Comparison of ENCODE assay signal across 2 cellular contexts in the genomic region with DNA sequence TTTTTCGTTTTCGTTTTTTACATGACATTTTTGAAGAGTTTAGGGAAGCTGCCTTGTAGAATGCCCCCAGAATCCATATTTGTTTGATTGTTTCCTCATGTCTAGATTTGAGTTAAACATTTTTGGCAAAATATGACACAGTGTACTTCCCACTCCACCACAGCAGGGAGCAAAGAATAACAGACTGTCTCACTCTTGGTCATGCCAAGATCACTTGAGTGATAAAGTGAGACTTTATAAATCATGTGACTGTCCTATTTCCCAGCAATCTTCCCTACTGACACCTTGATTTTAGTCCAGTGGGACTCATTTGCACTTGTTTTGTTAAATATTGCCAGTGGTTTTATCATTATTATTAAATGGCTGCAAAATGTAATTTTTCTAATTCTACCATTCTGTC.
TF ChIP-seq lines count a peak whose summit lies in the region.

No MANE protein-coding gene starts in this region.

TF ChIP-seq in GM23338, 12 proteins besides CTCF, POLR2A, EP300 and RAD21 (continues in another document):
- no peak for TF ChIP-seq EZH2phosphoT487 (IDR thresholded peaks at IDR 0.05; ENCODE audit: unreplicated experiment)
- no peak for TF ChIP-seq ZNF331 (CRISPR knock-in tag; IDR thresholded peaks at IDR 0.05; ENCODE audit: low read depth)
- TF ChIP-seq STAT1 (IDR thresholded peaks at IDR 0.05; ENCODE audit: unreplicated experiment) = no peak
- no peak for TF ChIP-seq CREB1 (CRISPR knock-in tag; IDR thresholded peaks at IDR 0.05; ENCODE audit: low read depth)
- TF ChIP-seq, protein P1, sequence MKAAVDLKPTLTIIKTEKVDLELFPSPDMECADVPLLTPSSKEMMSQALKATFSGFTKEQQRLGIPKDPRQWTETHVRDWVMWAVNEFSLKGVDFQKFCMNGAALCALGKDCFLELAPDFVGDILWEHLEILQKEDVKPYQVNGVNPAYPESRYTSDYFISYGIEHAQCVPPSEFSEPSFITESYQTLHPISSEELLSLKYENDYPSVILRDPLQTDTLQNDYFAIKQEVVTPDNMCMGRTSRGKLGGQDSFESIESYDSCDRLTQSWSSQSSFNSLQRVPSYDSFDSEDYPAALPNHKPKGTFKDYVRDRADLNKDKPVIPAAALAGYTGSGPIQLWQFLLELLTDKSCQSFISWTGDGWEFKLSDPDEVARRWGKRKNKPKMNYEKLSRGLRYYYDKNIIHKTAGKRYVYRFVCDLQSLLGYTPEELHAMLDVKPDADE (IDR thresholded peaks at IDR 0.05) = no peak
- TF ChIP-seq EZH2 (IDR thresholded peaks at IDR 0.05; ENCODE audit: low read depth, unreplicated experiment) = no peak
- TF ChIP-seq, protein P2, sequence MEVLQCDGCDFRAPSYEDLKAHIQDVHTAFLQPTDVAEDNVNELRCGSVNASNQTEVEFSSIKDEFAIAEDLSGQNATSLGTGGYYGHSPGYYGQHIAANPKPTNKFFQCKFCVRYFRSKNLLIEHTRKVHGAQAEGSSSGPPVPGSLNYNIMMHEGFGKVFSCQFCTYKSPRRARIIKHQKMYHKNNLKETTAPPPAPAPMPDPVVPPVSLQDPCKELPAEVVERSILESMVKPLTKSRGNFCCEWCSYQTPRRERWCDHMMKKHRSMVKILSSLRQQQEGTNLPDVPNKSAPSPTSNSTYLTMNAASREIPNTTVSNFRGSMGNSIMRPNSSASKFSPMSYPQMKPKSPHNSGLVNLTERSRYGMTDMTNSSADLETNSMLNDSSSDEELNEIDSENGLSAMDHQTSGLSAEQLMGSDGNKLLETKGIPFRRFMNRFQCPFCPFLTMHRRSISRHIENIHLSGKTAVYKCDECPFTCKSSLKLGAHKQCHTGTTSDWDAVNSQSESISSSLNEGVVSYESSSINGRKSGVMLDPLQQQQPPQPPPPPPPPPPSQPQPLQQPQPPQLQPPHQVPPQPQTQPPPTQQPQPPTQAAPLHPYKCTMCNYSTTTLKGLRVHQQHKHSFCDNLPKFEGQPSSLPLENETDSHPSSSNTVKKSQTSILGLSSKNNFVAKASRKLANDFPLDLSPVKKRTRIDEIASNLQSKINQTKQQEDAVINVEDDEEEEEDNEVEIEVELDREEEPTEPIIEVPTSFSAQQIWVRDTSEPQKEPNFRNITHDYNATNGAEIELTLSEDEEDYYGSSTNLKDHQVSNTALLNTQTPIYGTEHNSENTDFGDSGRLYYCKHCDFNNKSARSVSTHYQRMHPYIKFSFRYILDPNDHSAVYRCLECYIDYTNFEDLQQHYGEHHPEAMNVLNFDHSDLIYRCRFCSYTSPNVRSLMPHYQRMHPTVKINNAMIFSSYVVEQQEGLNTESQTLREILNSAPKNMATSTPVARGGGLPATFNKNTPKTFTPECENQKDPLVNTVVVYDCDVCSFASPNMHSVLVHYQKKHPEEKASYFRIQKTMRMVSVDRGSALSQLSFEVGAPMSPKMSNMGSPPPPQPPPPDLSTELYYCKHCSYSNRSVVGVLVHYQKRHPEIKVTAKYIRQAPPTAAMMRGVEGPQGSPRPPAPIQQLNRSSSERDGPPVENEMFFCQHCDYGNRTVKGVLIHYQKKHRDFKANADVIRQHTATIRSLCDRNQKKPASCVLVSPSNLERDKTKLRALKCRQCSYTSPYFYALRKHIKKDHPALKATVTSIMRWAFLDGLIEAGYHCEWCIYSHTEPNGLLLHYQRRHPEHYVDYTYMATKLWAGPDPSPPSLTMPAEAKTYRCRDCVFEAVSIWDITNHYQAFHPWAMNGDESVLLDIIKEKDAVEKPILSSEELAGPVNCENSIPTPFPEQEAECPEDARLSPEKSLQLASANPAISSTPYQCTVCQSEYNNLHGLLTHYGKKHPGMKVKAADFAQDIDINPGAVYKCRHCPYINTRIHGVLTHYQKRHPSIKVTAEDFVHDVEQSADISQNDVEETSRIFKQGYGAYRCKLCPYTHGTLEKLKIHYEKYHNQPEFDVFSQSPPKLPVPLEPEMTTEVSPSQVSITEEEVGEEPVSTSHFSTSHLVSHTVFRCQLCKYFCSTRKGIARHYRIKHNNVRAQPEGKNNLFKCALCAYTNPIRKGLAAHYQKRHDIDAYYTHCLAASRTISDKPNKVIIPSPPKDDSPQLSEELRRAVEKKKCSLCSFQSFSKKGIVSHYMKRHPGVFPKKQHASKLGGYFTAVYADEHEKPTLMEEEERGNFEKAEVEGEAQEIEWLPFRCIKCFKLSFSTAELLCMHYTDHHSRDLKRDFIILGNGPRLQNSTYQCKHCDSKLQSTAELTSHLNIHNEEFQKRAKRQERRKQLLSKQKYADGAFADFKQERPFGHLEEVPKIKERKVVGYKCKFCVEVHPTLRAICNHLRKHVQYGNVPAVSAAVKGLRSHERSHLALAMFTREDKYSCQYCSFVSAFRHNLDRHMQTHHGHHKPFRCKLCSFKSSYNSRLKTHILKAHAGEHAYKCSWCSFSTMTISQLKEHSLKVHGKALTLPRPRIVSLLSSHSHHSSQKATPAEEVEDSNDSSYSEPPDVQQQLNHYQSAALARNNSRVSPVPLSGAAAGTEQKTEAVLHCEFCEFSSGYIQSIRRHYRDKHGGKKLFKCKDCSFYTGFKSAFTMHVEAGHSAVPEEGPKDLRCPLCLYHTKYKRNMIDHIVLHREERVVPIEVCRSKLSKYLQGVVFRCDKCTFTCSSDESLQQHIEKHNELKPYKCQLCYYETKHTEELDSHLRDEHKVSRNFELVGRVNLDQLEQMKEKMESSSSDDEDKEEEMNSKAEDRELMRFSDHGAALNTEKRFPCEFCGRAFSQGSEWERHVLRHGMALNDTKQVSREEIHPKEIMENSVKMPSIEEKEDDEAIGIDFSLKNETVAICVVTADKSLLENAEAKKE (CRISPR knock-in tag; IDR thresholded peaks at IDR 0.05) = no peak
- TF ChIP-seq, protein P3, sequence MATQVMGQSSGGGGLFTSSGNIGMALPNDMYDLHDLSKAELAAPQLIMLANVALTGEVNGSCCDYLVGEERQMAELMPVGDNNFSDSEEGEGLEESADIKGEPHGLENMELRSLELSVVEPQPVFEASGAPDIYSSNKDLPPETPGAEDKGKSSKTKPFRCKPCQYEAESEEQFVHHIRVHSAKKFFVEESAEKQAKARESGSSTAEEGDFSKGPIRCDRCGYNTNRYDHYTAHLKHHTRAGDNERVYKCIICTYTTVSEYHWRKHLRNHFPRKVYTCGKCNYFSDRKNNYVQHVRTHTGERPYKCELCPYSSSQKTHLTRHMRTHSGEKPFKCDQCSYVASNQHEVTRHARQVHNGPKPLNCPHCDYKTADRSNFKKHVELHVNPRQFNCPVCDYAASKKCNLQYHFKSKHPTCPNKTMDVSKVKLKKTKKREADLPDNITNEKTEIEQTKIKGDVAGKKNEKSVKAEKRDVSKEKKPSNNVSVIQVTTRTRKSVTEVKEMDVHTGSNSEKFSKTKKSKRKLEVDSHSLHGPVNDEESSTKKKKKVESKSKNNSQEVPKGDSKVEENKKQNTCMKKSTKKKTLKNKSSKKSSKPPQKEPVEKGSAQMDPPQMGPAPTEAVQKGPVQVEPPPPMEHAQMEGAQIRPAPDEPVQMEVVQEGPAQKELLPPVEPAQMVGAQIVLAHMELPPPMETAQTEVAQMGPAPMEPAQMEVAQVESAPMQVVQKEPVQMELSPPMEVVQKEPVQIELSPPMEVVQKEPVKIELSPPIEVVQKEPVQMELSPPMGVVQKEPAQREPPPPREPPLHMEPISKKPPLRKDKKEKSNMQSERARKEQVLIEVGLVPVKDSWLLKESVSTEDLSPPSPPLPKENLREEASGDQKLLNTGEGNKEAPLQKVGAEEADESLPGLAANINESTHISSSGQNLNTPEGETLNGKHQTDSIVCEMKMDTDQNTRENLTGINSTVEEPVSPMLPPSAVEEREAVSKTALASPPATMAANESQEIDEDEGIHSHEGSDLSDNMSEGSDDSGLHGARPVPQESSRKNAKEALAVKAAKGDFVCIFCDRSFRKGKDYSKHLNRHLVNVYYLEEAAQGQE (IDR thresholded peaks at IDR 0.05; ENCODE audit: unreplicated experiment) = no peak
- no peak for TF ChIP-seq JUNB (IDR thresholded peaks at IDR 0.05; ENCODE audit: unreplicated experiment)
- TF ChIP-seq ZNF114 (CRISPR knock-in tag; IDR thresholded peaks at IDR 0.05) = no peak

TF ChIP-seq in endothelial cell of umbilical vein, 7 proteins besides CTCF, POLR2A, EP300 and RAD21:
- TF ChIP-seq GATA2 (IDR thresholded peaks at IDR 0.05; ENCODE audit: insufficient read depth, insufficient read length, low read depth, low read length) = peak; percentile 30
- no peak for TF ChIP-seq POLR2AphosphoS5 (IDR thresholded peaks at IDR 0.05; ENCODE audit: insufficient read depth, low read depth, low read length)
- TF ChIP-seq, protein P4, sequence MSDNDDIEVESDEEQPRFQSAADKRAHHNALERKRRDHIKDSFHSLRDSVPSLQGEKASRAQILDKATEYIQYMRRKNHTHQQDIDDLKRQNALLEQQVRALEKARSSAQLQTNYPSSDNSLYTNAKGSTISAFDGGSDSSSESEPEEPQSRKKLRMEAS (IDR thresholded peaks at IDR 0.05; ENCODE audit: insufficient read depth, insufficient read length) = no peak
- no peak for TF ChIP-seq EZH2 (IDR thresholded peaks at IDR 0.05; ENCODE audit: borderline replicate concordance, low read depth, low read length, severe bottlenecking)
